In the genomic region with DNA sequence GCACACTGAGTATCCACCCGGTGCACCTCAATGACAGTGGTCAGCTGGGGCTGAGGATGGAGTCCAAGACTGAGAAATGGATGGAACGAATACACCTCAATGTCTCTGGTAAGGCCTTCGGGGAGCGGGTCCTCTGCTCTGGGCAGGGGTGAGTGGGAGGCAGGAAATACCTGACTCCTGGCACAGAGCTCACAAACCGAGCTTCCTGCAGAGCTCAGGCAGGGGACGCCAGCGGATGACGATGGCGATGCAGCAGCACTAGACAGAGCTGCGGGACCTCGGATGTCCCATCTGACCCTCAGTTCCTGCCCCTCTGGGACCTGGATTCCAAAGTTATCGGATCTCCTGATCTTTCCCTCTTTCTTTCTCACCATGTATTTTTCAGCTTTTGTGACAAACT, we compare ENCODE assay signal across 15 cellular contexts. TPM values are rescaled to one million over a fixed set of nuclear protein-coding genes. Genes with fewer than 3 reads are reported as not detected.
A peak's percentile ranks its signal among the peaks of the same experiment; 100 is the strongest.
DNase-seq lines count a peak whose midpoint lies in the region; TF ChIP-seq lines count a peak whose summit lies in the region.
"Had no signal": no experiment of that assay in that cellular context is flagged by ENCODE, and none has a peak within 500 bp of the region (broad histone marks: within the 10 kb centered on the region; RNA-seq: fewer than 3 reads in every experiment).

No MANE protein-coding gene starts in this region.

- in situ Hi-C loops in mammary epithelial cell (cut with MboI; ENCODE audit: low sequenced_read_pairs in 2 of 2) = no loop called here

- 9% methylated on average over 12 of the region's 12 CpGs for WGBS in mammary epithelial cell (ENCODE audit: low coverage, missing lambda C conversion rate)

- dilution Hi-C loops in mammary epithelial cell (cut with HindIII; ENCODE audit: low sequenced_read_pairs) = loop anchor here (5.0 to 10.0 kb wide), 2 partner anchors 196 to 502 kb away; partner anchors contain the start of genes FXYD1 and LGI4

- H3K4me2 ChIP-seq in mammary epithelial cell (ENCODE audit: insufficient read depth, low read depth, low read length) (peak overlapping the region; percentile 20), Karpas-422 (ENCODE audit: low read depth, low read length, poor library complexity, severe bottlenecking) (peak overlapping the region; percentile 98)

- H3K27ac ChIP-seq in mammary epithelial cell (ENCODE audit: insufficient read depth, low read depth, low read length) (no peak overlapping the region), Karpas-422 (ENCODE audit: low read length) (peak overlapping the region; percentile 90)
- H3K27ac ChIP-seq: brain microvascular endothelial cell, heart right ventricle, skin epidermis had no signal

- H3K4me3 Mint-ChIP-seq in MCF 10A (ENCODE audit: unreplicated experiment) = no peak overlapping the region
- peak overlapping the region; percentile 32 for H3K4me3 Mint-ChIP-seq in activated naive CD8-positive, alpha-beta T cell
- H3K4me3 Mint-ChIP-seq in stimulated activated naive CD8-positive, alpha-beta T cell treated with anti-CD3 and anti-CD28 coated beads, Interleukin-15, Interleukin-2, amounts not matched to agents 100 ng/mL and 50 ng/mL, for 24 hours = peak overlapping the region; percentile 24
- H3K4me3 Mint-ChIP-seq: neural crest cell had no signal

- peaks cover 73% of the 10 kb centered on the region for H3K27me3 Mint-ChIP-seq in MCF 10A (ENCODE audit: insufficient read depth, unreplicated experiment)
- H3K27me3 Mint-ChIP-seq in activated naive CD8-positive, alpha-beta T cell = peaks cover 2% of the 10 kb centered on the region
- peaks cover 9% of the 10 kb centered on the region for H3K27me3 Mint-ChIP-seq in stimulated activated naive CD8-positive, alpha-beta T cell treated with anti-CD3 and anti-CD28 coated beads, Interleukin-15, Interleukin-2, amounts not matched to agents 100 ng/mL and 50 ng/mL, for 24 hours

- H3K9me2 ChIP-seq in Karpas-422 (replicated peaks; ENCODE audit: insufficient read depth, low read length) = no peaks in the 10 kb centered on the region

- H3K9me3 Mint-ChIP-seq in MCF 10A (ENCODE audit: unreplicated experiment) = no peaks in the 10 kb centered on the region
- no peaks in the 10 kb centered on the region for H3K9me3 Mint-ChIP-seq in activated naive CD8-positive, alpha-beta T cell (ENCODE audit: low read depth)
- no peaks in the 10 kb centered on the region for H3K9me3 Mint-ChIP-seq in stimulated activated naive CD8-positive, alpha-beta T cell treated with anti-CD3 and anti-CD28 coated beads, Interleukin-15, Interleukin-2, amounts not matched to agents 100 ng/mL and 50 ng/mL, for 24 hours
- H3K9me3 Mint-ChIP-seq: neural crest cell had no signal

- no peaks in the 10 kb centered on the region for H3K9me3 ChIP-seq in mammary epithelial cell (replicated peaks; ENCODE audit: insufficient read depth, low read length)
- no peaks in the 10 kb centered on the region for H3K9me3 ChIP-seq in Karpas-422 (ENCODE audit: low read length)
- H3K9me3 ChIP-seq: heart right ventricle, MG63 had no signal

- H2AFZ ChIP-seq in mammary epithelial cell (ENCODE audit: low read depth, low read length) (peak overlapping the region; percentile 77), Karpas-422 (ENCODE audit: low read length) (no peak overlapping the region)

- no peaks in the 10 kb centered on the region for H4K20me1 ChIP-seq in mammary epithelial cell (ENCODE audit: insufficient read depth, low read length)
- H4K20me1 ChIP-seq in Karpas-422 (ENCODE audit: insufficient read depth, low read depth, low read length) = peaks cover 29% of the 10 kb centered on the region; the same call in 1 of the 2 replicates

- H3K79me2 ChIP-seq in mammary epithelial cell (ENCODE audit: insufficient read depth, low read length) (no peaks in the 10 kb centered on the region), Karpas-422 (ENCODE audit: low read length) (peaks cover 10% of the 10 kb centered on the region; the same call in 1 of the 2 replicates)

- H3K4me1 Mint-ChIP-seq in MCF 10A (ENCODE audit: insufficient read depth, unreplicated experiment) = no peaks in the 10 kb centered on the region
- peaks cover 19% of the 10 kb centered on the region for H3K4me1 Mint-ChIP-seq in activated naive CD8-positive, alpha-beta T cell (ENCODE audit: low read depth)
- H3K4me1 Mint-ChIP-seq in stimulated activated naive CD8-positive, alpha-beta T cell treated with anti-CD3 and anti-CD28 coated beads, Interleukin-15, Interleukin-2, amounts not matched to agents 100 ng/mL and 50 ng/mL, for 24 hours (ENCODE audit: low read depth) = peaks cover 50% of the 10 kb centered on the region
- H3K4me1 Mint-ChIP-seq: neural crest cell had no signal

- POLR2A ChIA-PET in MCF 10A (lab: Yijun Ruan, JAX) = interaction anchor here (0.6 kb wide), 1 partner anchor 656 kb away, joined by 3 read pairs; no protein-coding TSS in a partner anchor

- H3K4me1 ChIP-seq in mammary epithelial cell (ENCODE audit: insufficient read depth, low read length) (peaks cover 5% of the 10 kb centered on the region), Karpas-422 (ENCODE audit: low read length) (peaks cover 61% of the 10 kb centered on the region)

- no peak overlapping the region for H3K27ac Mint-ChIP-seq in MCF 10A (ENCODE audit: low read depth, unreplicated experiment)
- H3K27ac Mint-ChIP-seq in activated naive CD8-positive, alpha-beta T cell = no peak overlapping the region
- no peak overlapping the region for H3K27ac Mint-ChIP-seq in stimulated activated naive CD8-positive, alpha-beta T cell treated with anti-CD3 and anti-CD28 coated beads, Interleukin-15, Interleukin-2, amounts not matched to agents 100 ng/mL and 50 ng/mL, for 24 hours

- no peaks in the 10 kb centered on the region for H3K36me3 ChIP-seq in mammary epithelial cell (ENCODE audit: insufficient read depth, low read length)
- H3K36me3 ChIP-seq in Karpas-422 (ENCODE audit: insufficient read depth, low read length) = peaks cover 39% of the 10 kb centered on the region
- H3K36me3 ChIP-seq: brain microvascular endothelial cell, heart right ventricle, MG63 had no signal

- H3K27me3 ChIP-seq in mammary epithelial cell (ENCODE audit: insufficient read depth, low read length) = no peaks in the 10 kb centered on the region
- no peaks in the 10 kb centered on the region for H3K27me3 ChIP-seq in Karpas-422 (ENCODE audit: low read length)
- H3K27me3 ChIP-seq: brain microvascular endothelial cell, MG63 had no signal

- BruUV-seq in mammary epithelial cell (replicated peaks; lab: Mats Ljungman, UMichigan) = no TSS peak
- no TSS peak for BruUV-seq in MCF 10A (replicated peaks; lab: Mats Ljungman, UMichigan)

- CTCF ChIA-PET in mammary epithelial cell (lab: Charles Lee; ENCODE audit: low non-redundant PET) = no interaction called here
- CTCF ChIA-PET in MCF 10A (lab: Yijun Ruan, JAX) = interaction anchor here (0.7 to 1.4 kb wide), 3 partner anchors 20 to 179 kb away, joined by 3 read pairs; partner anchors contain the start of gene FXYD5

- intact Hi-C loops in mammary epithelial cell (cut with micrococcal nuclease) = no loop called here
- intact Hi-C loops in MCF 10A (cut with micrococcal nuclease) = no loop called here

- TF ChIP-seq CTCF in mammary epithelial cell (conservative IDR thresholded peaks at IDR 0.05 in 1 of 2, IDR thresholded peaks at IDR 0.05 in 1 of 2; ENCODE audit: extremely low read depth in 1 of 2, insufficient read depth in 1 of 2, low read depth in 1 of 2, low read length in 2 of 2) (no peak), MCF 10A (IDR thresholded peaks at IDR 0.05; ENCODE audit: unreplicated experiment) (no peak)

- H3K9ac ChIP-seq in mammary epithelial cell (ENCODE audit: insufficient read depth, low read length) (no peak overlapping the region), Karpas-422 (ENCODE audit: low read length) (peak overlapping the region; percentile 51; the same call in 1 of the 2 replicates)

- H3K4me3 ChIP-seq in mammary epithelial cell (replicated peaks in 1 of 3; ENCODE audit: insufficient read depth in 1 of 3, low read depth in 2 of 3, low read length in 3 of 3) (no peak overlapping the region), Karpas-422 (ENCODE audit: low read length) (peak overlapping the region; percentile 22; the same call in 1 of the 2 replicates)
- H3K4me3 ChIP-seq: heart right ventricle, MG63, skin epidermis had no signal

- H3K36me3 Mint-ChIP-seq in MCF 10A (ENCODE audit: insufficient read depth, unreplicated experiment) = peaks cover 6% of the 10 kb centered on the region
- no peaks in the 10 kb centered on the region for H3K36me3 Mint-ChIP-seq in activated naive CD8-positive, alpha-beta T cell
- H3K36me3 Mint-ChIP-seq in stimulated activated naive CD8-positive, alpha-beta T cell treated with anti-CD3 and anti-CD28 coated beads, Interleukin-15, Interleukin-2, amounts not matched to agents 100 ng/mL and 50 ng/mL, for 24 hours (ENCODE audit: low read depth) = no peaks in the 10 kb centered on the region

- DNase-seq in mammary epithelial cell (no peak), MCF 10A (ENCODE audit: unreplicated experiment) (no peak), Karpas-422 (no peak), T-helper 9 cell (no peak), anterior cingulate cortex (lab: John Stamatoyannopoulos, UW) (no peak), RKO (ENCODE audit: low spot score) (no peak)
- DNase-seq: brain microvascular endothelial cell, DND-41, heart right ventricle, MG63, PC-3 had no signal

RNA-seq across cellular contexts. Expression of gene CD22, which starts 3.8 kb away (rescaled TPM):
- total RNA-seq in mammary epithelial cell = 1 to 10 TPM in 1 of 2 donors, under 1 TPM in 1; 0.71 to 1.3 TPM
- polyA plus RNA-seq in mammary epithelial cell = 0.71 TPM
- polyA minus RNA-seq in mammary epithelial cell = not detected
- 0.56 and 1.7 TPM in 2 replicates for total RNA-seq in MCF 10A (2022)
- total RNA-seq in Karpas-422 (2014; rRNA removed; shearing (Covaris generic); ENCODE audit: low replicate concordance) = 454 and 602 TPM in 2 replicates
- total RNA-seq: neural crest cell had no signal

RNA-seq across cellular contexts. Expression of gene FFAR1, which starts 14.9 kb away (rescaled TPM):
- not detected for total RNA-seq in mammary epithelial cell
- not detected for polyA plus RNA-seq in mammary epithelial cell
- polyA minus RNA-seq in mammary epithelial cell = not detected
- not detected in 2 replicates for total RNA-seq in MCF 10A (2022)
- total RNA-seq in Karpas-422 (2014; rRNA removed; shearing (Covaris generic); ENCODE audit: low replicate concordance) = 0.34 and 2.0 TPM in 2 replicates
- total RNA-seq: heart right ventricle, neural crest cell, PC-3 had no signal
- polyA plus RNA-seq: heart right ventricle had no signal

RNA-seq across cellular contexts. Expression of gene FFAR3, which starts 25.4 kb away (rescaled TPM):
- total RNA-seq in mammary epithelial cell (not detected), MCF 10A (2022) (not detected in 2 replicates)
- polyA plus RNA-seq in mammary epithelial cell = not detected
- not detected for polyA minus RNA-seq in mammary epithelial cell
- not detected in 2 replicates for total RNA-seq in Karpas-422 (2014; rRNA removed; shearing (Covaris generic); ENCODE audit: low replicate concordance)
- total RNA-seq: neural crest cell, PC-3 had no signal

RNA-seq across cellular contexts. Expression of gene GPR42, which starts 38.1 kb away (rescaled TPM):
- total RNA-seq in mammary epithelial cell (not detected), MCF 10A (2022) (not detected in 2 replicates)
- not detected for polyA plus RNA-seq in mammary epithelial cell
- polyA minus RNA-seq in mammary epithelial cell = not detected
- not detected in 2 replicates for total RNA-seq in Karpas-422 (2014; rRNA removed; shearing (Covaris generic); ENCODE audit: low replicate concordance)
- total RNA-seq: heart right ventricle, neural crest cell, PC-3 had no signal
- polyA plus RNA-seq: heart right ventricle had no signal

RNA-seq across cellular contexts. Expression of gene MAG, which starts 40.9 kb away (rescaled TPM):
- total RNA-seq in mammary epithelial cell = not detected
- not detected for polyA plus RNA-seq in mammary epithelial cell
- not detected for polyA minus RNA-seq in mammary epithelial cell
- not detected in 2 replicates for total RNA-seq in MCF 10A (2022)
- total RNA-seq in Karpas-422 (2014; rRNA removed; shearing (Covaris generic); ENCODE audit: low replicate concordance) = 0.36 TPM in 1 of 2 replicates, not detected in the other
- total RNA-seq: neural crest cell, PC-3 had no signal

Comparison
In these comparisons a context has a peak if more than half of its experiments do, and no peak if none do; other contexts are left out.
1. RNA of gene CD22, which starts 3.8 kb away (total RNA-seq): 454 to 602 TPM in Karpas-422; 0.71 to 1.3 TPM in mammary epithelial cell and 0.56 to 1.7 TPM in MCF 10A; every median in the first group is over 100 times any median in the second.